8 cellular contexts compared by ENCODE assay signal in the genomic region with DNA sequence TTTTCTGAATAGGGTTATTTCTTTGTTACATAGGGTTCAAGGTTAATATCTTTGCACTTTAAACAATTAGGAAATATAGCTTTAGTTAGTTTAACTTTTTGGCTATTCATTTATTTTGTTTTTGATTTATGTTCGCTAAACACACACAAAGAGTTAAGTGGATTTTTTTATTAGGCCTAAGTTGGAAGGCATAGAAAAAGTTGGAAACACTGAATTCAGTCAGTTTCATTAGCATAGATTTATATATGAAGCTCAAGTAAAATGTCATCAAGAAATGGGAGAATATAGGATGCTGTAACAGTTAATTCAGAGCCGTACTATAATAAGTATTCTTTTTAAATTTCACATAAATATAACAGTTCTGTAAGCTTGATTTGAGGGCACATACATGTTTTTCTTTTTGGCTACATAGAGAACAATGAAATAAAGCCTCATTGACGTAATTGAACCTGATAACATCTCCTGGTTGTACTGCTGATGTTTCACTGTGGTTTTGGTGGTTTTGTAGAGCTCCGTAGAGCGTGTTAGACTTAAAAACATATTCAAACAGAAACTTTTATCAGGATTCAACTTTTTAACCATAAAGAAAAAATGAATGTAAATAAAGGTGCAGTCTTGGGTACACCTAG.
DNase-seq lines count a peak whose midpoint lies in the region; ATAC-seq and TF ChIP-seq lines count a peak whose summit lies in the region.

No MANE protein-coding gene starts in this region.

- no peaks in the 10 kb centered on the region for H3K27me3 Mint-ChIP-seq in activated CD8-positive, alpha-beta T cell treated with anti-CD3 and anti-CD28 coated beads, Interleukin-2, amount 10 ng/mL, durations not matched to agents 7 days and 5 days (ENCODE audit: low read depth)

- H3K4me3 Mint-ChIP-seq in activated CD8-positive, alpha-beta T cell treated with anti-CD3 and anti-CD28 coated beads, Interleukin-2, amount 10 ng/mL, durations not matched to agents 7 days and 5 days = no peak overlapping the region

- H3K4me1 Mint-ChIP-seq in activated CD8-positive, alpha-beta T cell treated with anti-CD3 and anti-CD28 coated beads, Interleukin-2, amount 10 ng/mL, durations not matched to agents 7 days and 5 days (ENCODE audit: low read depth) = peaks cover 48% of the 10 kb centered on the region

- H3K27me3 ChIP-seq in GM06990 (replicated peaks; ENCODE audit: control insufficient read depth, insufficient read depth, low read length) = no peaks in the 10 kb centered on the region

- H3K4me3 ChIP-seq in GM06990 (replicated peaks; ENCODE audit: low read depth, low read length) (no peak overlapping the region), foreskin fibroblast (ENCODE audit: low read depth in 1 of 2, low read length in 2 of 2) (no peak overlapping the region)

- peaks cover 10% of the 10 kb centered on the region for H3K36me3 Mint-ChIP-seq in activated CD8-positive, alpha-beta T cell treated with anti-CD3 and anti-CD28 coated beads, Interleukin-2, amount 10 ng/mL, durations not matched to agents 7 days and 5 days (ENCODE audit: low read depth)

- no peaks in the 10 kb centered on the region for H3K9me3 Mint-ChIP-seq in activated CD8-positive, alpha-beta T cell treated with anti-CD3 and anti-CD28 coated beads, Interleukin-2, amount 10 ng/mL, durations not matched to agents 7 days and 5 days (ENCODE audit: insufficient read depth)

- CTCF ChIA-PET in activated CD8-positive, alpha-beta T cell treated with anti-CD3 and anti-CD28 coated beads, Interleukin-2, amount 10 ng/mL, durations not matched to agents 7 days and 5 days (lab: Charles Lee) = interaction anchor here (0.7 to 7.1 kb wide), 7 partner anchors 8 to 228 kb away, joined by 3 to 41 read pairs (median 4); no protein-coding TSS in a partner anchor

- peak; percentile 57 for DNase-seq in GM06990 (ENCODE audit: extremely low read depth, insufficient read length)
- peak; percentile 77 for DNase-seq in activated CD8-positive, alpha-beta T cell treated with anti-CD3 and anti-CD28 coated beads, Interleukin-2, amount 10 ng/mL, durations not matched to agents 7 days and 5 days
- peak in 5 of 6 experiments; percentile 32 to 91 (median 90) for DNase-seq in stimulated activated naive CD4-positive, alpha-beta T cell (lab: John Stamatoyannopoulos, UW)
- no peak for DNase-seq in foreskin fibroblast
- DNase-seq in activated effector memory CD4-positive, alpha-beta T cell treated with Interleukin-2 at 50 U/mL for 16 hours = no peak
- no peak for DNase-seq in NCI-H2029 treated with DMSO at 0.1 percent for 48 hours (lab: John Stamatoyannopoulos, UW)

- TF ChIP-seq CTCF in GM06990 (IDR thresholded peaks at IDR 0.05; ENCODE audit: insufficient read depth, low read length, poor library complexity, severe bottlenecking) (no peak), foreskin fibroblast (IDR thresholded peaks at IDR 0.05; ENCODE audit: low read depth, low read length) (no peak)

- H3K36me3 ChIP-seq in GM06990 (ENCODE audit: control insufficient read depth, insufficient read depth, low read length) = no peaks in the 10 kb centered on the region

- H3K27ac Mint-ChIP-seq in activated CD8-positive, alpha-beta T cell treated with anti-CD3 and anti-CD28 coated beads, Interleukin-2, amount 10 ng/mL, durations not matched to agents 7 days and 5 days = no peak overlapping the region

- POLR2A ChIA-PET in activated CD8-positive, alpha-beta T cell treated with anti-CD3 and anti-CD28 coated beads, Interleukin-2, amount 10 ng/mL, durations not matched to agents 7 days and 5 days (lab: Charles Lee) = interaction anchor here (0.6 to 4.2 kb wide), 8 partner anchors 8 to 303 kb away, joined by 3 to 52 read pairs (median 4); a partner anchor contains a TSS

- ATAC-seq in GM21367 (IDR thresholded peaks at IDR 0.05; ENCODE audit: unreplicated experiment) (peak; percentile 92), HG03558 (IDR thresholded peaks at IDR 0.05; ENCODE audit: extremely low read depth, unreplicated experiment) (peak; percentile 83)
- ATAC-seq in activated CD8-positive, alpha-beta T cell treated with anti-CD3 and anti-CD28 coated beads, Interleukin-2, amount 10 ng/mL, durations not matched to agents 7 days and 5 days = peak; percentile 79

Comparison
In these comparisons a context has a peak if more than half of its experiments do, and no peak if none do; other contexts are left out.
1. DNase-seq: peak in GM06990 (single experiment), activated CD8-positive, alpha-beta T cell treated with anti-CD3 and anti-CD28 coated beads, Interleukin-2, amount 10 ng/mL, durations not matched to agents 7 days and 5 days (single experiment) and stimulated activated naive CD4-positive, alpha-beta T cell (5 of 6); none in foreskin fibroblast (0 of 2), activated effector memory CD4-positive, alpha-beta T cell treated with Interleukin-2 at 50 U/mL for 16 hours (single experiment) and NCI-H2029 treated with DMSO at 0.1 percent for 48 hours (single experiment).
2. Peak in every context shown above with its lines, with median percentiles within 50 percentile points of each other: ATAC-seq.